8 cellular contexts compared by ENCODE assay signal in genomic region chr6:32188381-32189081, GRCh38. TPM values are rescaled to one million over a fixed set of nuclear protein-coding genes. Genes with fewer than 3 reads are reported as not detected.
A peak's percentile ranks its signal among the peaks of the same experiment; 100 is the strongest.
DNase-seq lines count a peak whose midpoint lies in the region; ATAC-seq and TF ChIP-seq lines count a peak whose summit lies in the region.

No MANE protein-coding gene starts in this region.

- H3K4me3 Mint-ChIP-seq in central memory CD8-positive, alpha-beta T cell: peak overlapping the region; percentile 98

- BruUV-seq in A673 (replicated peaks; lab: Mats Ljungman, UMichigan): no TSS peak

- intact Hi-C loops in A673 (cut with micrococcal nuclease; ENCODE audit: unreplicated experiment): no loop called here

- H3K9ac ChIP-seq in muscle layer of colon (ENCODE audit: low read length): peak overlapping the region; percentile 98

- H3K27ac ChIP-seq in A673 (ENCODE audit: low read depth, low read length, poor library complexity, severe bottlenecking) (peak overlapping the region; percentile 94), KOPT-K1 (ENCODE audit: low read depth, low read length, poor library complexity, severe bottlenecking) (peak overlapping the region; percentile 98), muscle layer of colon (ENCODE audit: low read depth, low read length) (peak overlapping the region; percentile 99)

- peaks cover 64% of the 10 kb centered on the region for H3K4me1 Mint-ChIP-seq in central memory CD8-positive, alpha-beta T cell

- H3K36me3 Mint-ChIP-seq in central memory CD8-positive, alpha-beta T cell (ENCODE audit: insufficient read depth): peaks cover 49% of the 10 kb centered on the region

- TF ChIP-seq CTCF in A673 (conservative IDR thresholded peaks at IDR 0.05; ENCODE audit: low read depth, low read length): no peak

- no peaks in the 10 kb centered on the region for H3K27me3 Mint-ChIP-seq in central memory CD8-positive, alpha-beta T cell

- H3K4me1 ChIP-seq in A673 (ENCODE audit: insufficient read depth, low read length, poor library complexity, severe bottlenecking): peaks cover 20% of the 10 kb centered on the region
- peaks cover 37% of the 10 kb centered on the region for H3K4me1 ChIP-seq in muscle layer of colon (ENCODE audit: insufficient read depth, low read length)

- DNase-seq in A673 (ENCODE audit: low spot score): no peak
- DNase-seq in central memory CD8-positive, alpha-beta T cell (ENCODE audit: low spot score in 2 of 2): no peak
- no peak for DNase-seq in stimulated activated CD4-positive, alpha-beta T cell treated with anti-CD3 and anti-CD28 coated beads, Interleukin-4, amount 100 ng/mL, for 4 hours
- no peak for DNase-seq in NCI-H146 treated with DMSO at 0.1 percent for 48 hours (lab: John Stamatoyannopoulos, UW; ENCODE audit: unreplicated experiment)

- peak overlapping the region; percentile 98 for H3K27ac Mint-ChIP-seq in central memory CD8-positive, alpha-beta T cell (ENCODE audit: low read depth)

- CTCF ChIA-PET in A673 (lab: Charles Lee): no interaction called here

- H3K27me3 ChIP-seq in A673 (replicated peaks; ENCODE audit: insufficient read depth, low read depth, low read length, poor library complexity) (no peaks in the 10 kb centered on the region), muscle layer of colon (ENCODE audit: control insufficient read depth in 1 of 2, insufficient read depth in 2 of 2, low read length in 2 of 2) (no peaks in the 10 kb centered on the region)

- H3K9me3 ChIP-seq in A673 (ENCODE audit: low read depth, low read length, poor library complexity, severe bottlenecking): no peaks in the 10 kb centered on the region
- H3K9me3 ChIP-seq in KOPT-K1 (ENCODE audit: insufficient read depth, low read length, poor library complexity, severe bottlenecking): no peaks in the 10 kb centered on the region
- no peaks in the 10 kb centered on the region for H3K9me3 ChIP-seq in muscle layer of colon (ENCODE audit: low read length)

- POLR2A ChIA-PET in A673 (lab: Charles Lee; ENCODE audit: low non-redundant PET): no interaction called here

- no peaks in the 10 kb centered on the region for H3K9me3 Mint-ChIP-seq in central memory CD8-positive, alpha-beta T cell

- no peak for ATAC-seq in central memory CD8-positive, alpha-beta T cell (replicated peaks; ENCODE audit: extremely low read depth, poor library complexity, severe bottlenecking)
- no peak for ATAC-seq in GM18909 (IDR thresholded peaks at IDR 0.05; ENCODE audit: poor library complexity, unreplicated experiment)
- ATAC-seq in GM18498 (IDR thresholded peaks at IDR 0.05; ENCODE audit: unreplicated experiment): no peak

- H3K4me3 ChIP-seq in A673 (ENCODE audit: low read depth, low read length, poor library complexity, severe bottlenecking) (peak overlapping the region; percentile 69), muscle layer of colon (ENCODE audit: low read depth in 1 of 2, low read length in 2 of 2) (peak overlapping the region; percentile 35 to 73)

- peaks cover 27% of the 10 kb centered on the region for H3K36me3 ChIP-seq in A673 (ENCODE audit: insufficient read depth, low read length, poor library complexity, severe bottlenecking)
- H3K36me3 ChIP-seq in KOPT-K1 (ENCODE audit: insufficient read depth, low read length): peaks cover 39% of the 10 kb centered on the region
- peaks cover 23% of the 10 kb centered on the region for H3K36me3 ChIP-seq in muscle layer of colon (ENCODE audit: insufficient read depth, low read length)

RNA-seq across cellular contexts. Expression of gene PBX2, which starts 1.5 kb away (rescaled TPM):
- 84.0 and 97.2 TPM in 2 replicates for total RNA-seq in A673 (2021)

RNA-seq across cellular contexts. Expression of gene GPSM3, which starts 3.9 kb away (rescaled TPM):
- 4.8 and 6.0 TPM in 2 replicates for total RNA-seq in A673 (2021)

RNA-seq across cellular contexts. Expression of gene AGER, which starts 4.5 kb away (rescaled TPM):
- total RNA-seq in A673 (2021): 13.3 and 18.8 TPM in 2 replicates

RNA-seq across cellular contexts. Expression of gene RNF5, which starts 10.3 kb away (rescaled TPM):
- 62.9 and 67.0 TPM in 2 replicates for total RNA-seq in A673 (2021)

RNA-seq across cellular contexts. Expression of gene AGPAT1, which starts 12.6 kb away (rescaled TPM):
- 102 and 108 TPM in 2 replicates for total RNA-seq in A673 (2021)
